ENCODE assay signal across 8 cellular contexts in the genomic region with DNA sequence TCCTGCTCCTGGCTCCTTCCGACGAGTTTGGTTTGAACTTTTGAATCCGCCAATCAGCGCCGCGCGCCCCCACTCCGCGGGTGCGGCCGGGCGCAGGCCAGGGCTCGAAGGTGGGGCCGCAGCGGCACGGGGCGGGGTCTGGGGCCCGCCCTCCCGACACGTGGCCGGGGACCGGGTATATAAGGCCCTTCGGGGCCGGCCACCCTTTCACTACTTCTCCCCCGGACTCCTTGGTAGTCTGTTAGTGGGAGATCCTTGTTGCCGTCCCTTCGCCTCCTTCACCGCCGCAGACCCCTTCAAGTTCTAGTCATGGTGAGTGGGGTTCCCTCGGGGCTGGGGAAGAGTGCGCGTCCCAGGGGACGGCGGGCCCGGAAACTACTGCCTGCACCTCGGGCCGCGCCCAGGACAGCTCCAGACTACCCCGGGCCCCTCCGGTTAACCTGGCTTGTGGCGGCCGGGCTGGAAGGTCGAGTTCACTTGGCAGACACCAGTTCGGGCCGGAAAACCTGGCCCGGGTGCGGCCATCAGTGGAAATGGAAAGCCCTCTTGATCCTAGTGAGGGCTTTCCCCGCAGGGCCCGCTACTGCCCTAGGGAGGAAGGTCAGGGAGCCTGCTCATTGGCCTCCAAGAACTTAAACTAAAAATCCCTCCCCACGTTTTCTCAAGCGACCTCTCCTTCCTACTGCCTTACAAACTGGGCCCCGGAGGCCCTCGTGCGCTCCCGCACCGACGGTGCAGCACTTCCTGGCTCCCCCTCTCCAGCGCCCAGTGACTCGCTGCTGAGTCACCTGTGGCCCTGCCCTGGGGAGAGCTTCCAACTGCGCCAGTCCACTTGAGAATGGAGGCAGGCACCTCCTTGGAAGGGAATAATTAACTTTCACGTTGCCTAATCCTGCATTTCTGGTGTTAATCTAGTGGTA. TPM values are rescaled to one million over a fixed set of nuclear protein-coding genes. Genes with fewer than 3 reads are reported as not detected.
DNase-seq lines count a peak whose midpoint lies in the region; ATAC-seq and TF ChIP-seq lines count a peak whose summit lies in the region.

TUBA1C (plus strand) TSS at position 210 of the 920 bp plus-strand sequence; CDS start at position 310, 100 bp downstream.

- peak within 1 kb of the TSS; percentile 80 for H2AFZ ChIP-seq in DND-41 (ENCODE audit: low read depth, low read length)
- peak within 1 kb of the TSS; percentile 43 for H2AFZ ChIP-seq in GM23248

- H3F3A ChIP-seq in GM23248 (ENCODE audit: insufficient read depth) = peaks cover 75% of the 10 kb centered on the region

- peaks cover 59% of the 10 kb centered on the region for H3K79me2 ChIP-seq in DND-41 (ENCODE audit: insufficient read depth, low read length)
- H3K79me2 ChIP-seq in GM23248 (ENCODE audit: insufficient read depth) = peaks cover 66% of the 10 kb centered on the region

- H3K4me2 ChIP-seq in DND-41 (ENCODE audit: insufficient read depth, low read length) = peak within 1 kb of the TSS; percentile 71
- peak within 1 kb of the TSS; percentile 75 for H3K4me2 ChIP-seq in GM23248 (ENCODE audit: unreplicated experiment)

- H3K4me3 Mint-ChIP-seq in nephron progenitor cell = peak within 1 kb of the TSS; percentile 87
- H3K4me3 Mint-ChIP-seq in stimulated activated naive CD8-positive, alpha-beta T cell treated with anti-CD3 and anti-CD28 coated beads, Interleukin-15, Interleukin-2, amounts not matched to agents 100 ng/mL and 50 ng/mL, for 24 hours = peak within 1 kb of the TSS; percentile 94

- no peak within 1 kb of the TSS for H3K27ac Mint-ChIP-seq in nephron progenitor cell
- H3K27ac Mint-ChIP-seq in stimulated activated naive CD8-positive, alpha-beta T cell treated with anti-CD3 and anti-CD28 coated beads, Interleukin-15, Interleukin-2, amounts not matched to agents 100 ng/mL and 50 ng/mL, for 24 hours = peak within 1 kb of the TSS; percentile 98

- H4K20me1 ChIP-seq in DND-41 (ENCODE audit: insufficient read depth, low read length) = peaks cover 36% of the 10 kb centered on the region
- peaks cover 7% of the 10 kb centered on the region for H4K20me1 ChIP-seq in GM23248 (ENCODE audit: insufficient read depth)

- peak within 1 kb of the TSS; percentile 97 for H3K9ac ChIP-seq in DND-41 (ENCODE audit: low read depth, low read length)
- peak within 1 kb of the TSS; percentile 99 for H3K9ac ChIP-seq in GM23248

- peak; percentile 41 for TF ChIP-seq CTCF in DND-41 (IDR thresholded peaks at IDR 0.05; ENCODE audit: borderline replicate concordance, extremely low read depth, low read length, poor library complexity, severe bottlenecking)
- no peak for TF ChIP-seq CTCF in RWPE1 (conservative IDR thresholded peaks at IDR 0.05; ENCODE audit: low read depth)
- no peak for TF ChIP-seq CTCF in fibroblast of the aortic adventitia (IDR thresholded peaks at IDR 0.05; ENCODE audit: insufficient read depth, low read length)
- no peak for TF ChIP-seq CTCF in nephron progenitor cell (IDR thresholded peaks at IDR 0.05)

- peaks cover 4% of the 10 kb centered on the region for H3K9me3 Mint-ChIP-seq in nephron progenitor cell
- no peaks in the 10 kb centered on the region for H3K9me3 Mint-ChIP-seq in stimulated activated naive CD8-positive, alpha-beta T cell treated with anti-CD3 and anti-CD28 coated beads, Interleukin-15, Interleukin-2, amounts not matched to agents 100 ng/mL and 50 ng/mL, for 24 hours

- peak; percentile 87 for ATAC-seq in DND-41 (ENCODE audit: insufficient read depth, low read depth)

- in situ Hi-C loops in GM23248 (cut with MboI) = no loop called here

- H3K4me1 ChIP-seq in DND-41 (ENCODE audit: insufficient read depth, low read length) (peaks cover 39% of the 10 kb centered on the region), GM23248 (ENCODE audit: insufficient read depth) (peaks cover 59% of the 10 kb centered on the region)

- WGBS in GM23248 (ENCODE audit: low coverage in 1 of 2, low lambda C conversion rate in 2 of 2, missing lambda C conversion rate in 2 of 2), 2 experiments = 0 to 1% methylated on average over 53 to 58 of the region's 61 CpGs

- H3K36me3 Mint-ChIP-seq in nephron progenitor cell (ENCODE audit: low read depth) = peaks cover 35% of the 10 kb centered on the region
- H3K36me3 Mint-ChIP-seq in stimulated activated naive CD8-positive, alpha-beta T cell treated with anti-CD3 and anti-CD28 coated beads, Interleukin-15, Interleukin-2, amounts not matched to agents 100 ng/mL and 50 ng/mL, for 24 hours (ENCODE audit: low read depth) = peaks cover 41% of the 10 kb centered on the region

- H3K27ac ChIP-seq in DND-41 (ENCODE audit: low read length) (peak within 1 kb of the TSS; percentile 91), GM23248 (peak within 1 kb of the TSS; percentile 99), RWPE1 (peak within 1 kb of the TSS; percentile 99)

- H3K4me3 ChIP-seq in DND-41 (ENCODE audit: low read depth in 1 of 2, low read length in 2 of 2) = peak within 1 kb of the TSS; percentile 67 to 86
- H3K4me3 ChIP-seq in GM23248 = peak within 1 kb of the TSS; percentile 94
- peak within 1 kb of the TSS; percentile 86 for H3K4me3 ChIP-seq in fibroblast of the aortic adventitia (ENCODE audit: low read depth, low read length)

- H3K36me3 ChIP-seq in DND-41 (ENCODE audit: insufficient read depth, low read length) (peaks cover 44% of the 10 kb centered on the region), GM23248 (ENCODE audit: low read depth) (peaks cover 18% of the 10 kb centered on the region)

- CTCF ChIA-PET in RWPE1 (lab: Yijun Ruan, JAX) = interaction anchor here (0.6 to 0.7 kb wide), 3 partner anchors 40 to 201 kb away, joined by 3 read pairs; no protein-coding TSS in a partner anchor

- H3K9me2 ChIP-seq in GM23248 (ENCODE audit: insufficient read depth) = no peaks in the 10 kb centered on the region

- DNase-seq in DND-41 (peak; percentile 96), GM23248 (peak; percentile 97), Kasumi-1 (lab: John Stamatoyannopoulos, UW) (peak; percentile 91 to 94), RWPE1 (ENCODE audit: low spot score) (peak; percentile 97), fibroblast of the aortic adventitia (ENCODE audit: low read depth) (peak; percentile 93), nephron progenitor cell (peak; percentile 88)
- peak; percentile 82 for DNase-seq in activated T-helper 9 cell treated with anti-CD3 and anti-CD28 coated beads, Interleukin-2, amount 50 U/mL, for 16 hours (ENCODE audit: low read depth)

- H3K27me3 ChIP-seq in DND-41 (ENCODE audit: insufficient read depth, low read length, poor library complexity) = no peaks in the 10 kb centered on the region
- H3K27me3 ChIP-seq in GM23248 (replicated peaks; ENCODE audit: insufficient read depth) = no peaks in the 10 kb centered on the region

- peaks cover 11% of the 10 kb centered on the region for H3K27me3 Mint-ChIP-seq in nephron progenitor cell (ENCODE audit: low read depth, poor library complexity)
- peaks cover 3% of the 10 kb centered on the region for H3K27me3 Mint-ChIP-seq in stimulated activated naive CD8-positive, alpha-beta T cell treated with anti-CD3 and anti-CD28 coated beads, Interleukin-15, Interleukin-2, amounts not matched to agents 100 ng/mL and 50 ng/mL, for 24 hours

- peaks cover 26% of the 10 kb centered on the region for H3K4me1 Mint-ChIP-seq in nephron progenitor cell
- H3K4me1 Mint-ChIP-seq in stimulated activated naive CD8-positive, alpha-beta T cell treated with anti-CD3 and anti-CD28 coated beads, Interleukin-15, Interleukin-2, amounts not matched to agents 100 ng/mL and 50 ng/mL, for 24 hours (ENCODE audit: low read depth) = peaks cover 49% of the 10 kb centered on the region

- H3K9me3 ChIP-seq in DND-41 (ENCODE audit: insufficient read depth, low read length, severe bottlenecking) = no peaks in the 10 kb centered on the region
- no peaks in the 10 kb centered on the region for H3K9me3 ChIP-seq in GM23248 (ENCODE audit: low read depth)

- POLR2A ChIA-PET in RWPE1 (lab: Yijun Ruan, JAX; ENCODE audit: low non-redundant PET) = interaction anchor here (0.5 kb wide), 2 partner anchors 48 to 304 kb away, joined by 3 to 6 read pairs; no protein-coding TSS in a partner anchor

RNA-seq across cellular contexts. Expression of gene TUBA1C, which starts in this region (rescaled TPM):
- total RNA-seq in GM23248 (2014; rRNA removed; shearing (Covaris generic)) = 401 and 473 TPM in 2 replicates
- 301 and 312 TPM in 2 replicates for polyA plus RNA-seq in GM23248 (2016; fragmentation: Nextera tagmentation; extraction: Ambion mirVana)
- 54.7 and 839 TPM in 2 replicates for total RNA-seq in fibroblast of the aortic adventitia (ENCODE audit: low replicate concordance)

Comparison
In these comparisons a context has a peak if more than half of its experiments do, and no peak if none do; other contexts are left out.
1. Peak in every context shown above with its lines: DNase-seq, ATAC-seq, H3K4me3 ChIP-seq and H3K27ac ChIP-seq.